ENCODE assay signal across 23 cellular contexts in genomic region chr22:36824655-36825054, GRCh38. TPM values are rescaled to one million over a fixed set of nuclear protein-coding genes. Genes with fewer than 3 reads are reported as not detected.
"Had no signal": no experiment of that assay in that cellular context is flagged by ENCODE, and none has a peak within 500 bp of the region (broad histone marks: within the 10 kb centered on the region; RNA-seq: fewer than 3 reads in every experiment).

No MANE protein-coding gene starts in this region.

- FAIRE-seq: TTC549 had no signal

- H3K4me3 Mint-ChIP-seq: activated CD8-positive, alpha-beta T cell treated with anti-CD3 and anti-CD28 coated beads for 36 hours; T-helper 17 cell had no signal

- ATAC-seq: activated CD8-positive, alpha-beta T cell treated with anti-CD3 and anti-CD28 coated beads for 36 hours; T-helper 17 cell had no signal

- H3K9me3 Mint-ChIP-seq: activated CD8-positive, alpha-beta T cell treated with anti-CD3 and anti-CD28 coated beads for 36 hours had no signal

- H3K27ac Mint-ChIP-seq: activated CD8-positive, alpha-beta T cell treated with anti-CD3 and anti-CD28 coated beads for 36 hours; T-helper 17 cell had no signal

- DNase-seq: activated CD4-positive, CD25-positive, alpha-beta regulatory T cell; activated CD8-positive, alpha-beta memory T cell treated with anti-CD3 and anti-CD28 coated beads, Interleukin-2, amount 50 U/mL, for 4 hours; activated CD8-positive, alpha-beta T cell treated with anti-CD3 and anti-CD28 coated beads for 36 hours; activated naive CD4-positive, alpha-beta T cell treated with anti-CD3 and anti-CD28 coated beads, Interleukin-2, amount 50 U/mL, for 16 hours; activated T-cell treated with anti-CD3 and anti-CD28 coated beads, Interleukin-2, amount 50 U/mL, for 1 hour; caudate nucleus; Kasumi-1; NCI-H1048; NCI-H146; NCI-H1930; NCI-H2171; NCI-H2227 treated with DMSO at 0.1 percent for 48 hours; NCI-H446 treated with DMSO at 0.1 percent for 48 hours; NCI-H526; NCI-H82; SIG-M5; T-helper 17 cell; T1000 had no signal

RNA-seq across cellular contexts. Expression of gene PVALB, which starts 7.8 kb away (rescaled TPM):
- total RNA-seq: activated CD8-positive, alpha-beta T cell treated with anti-CD3 and anti-CD28 coated beads for 36 hours; chondrocyte; OCI-LY7; RPMI7951 had no signal
- polyA plus RNA-seq: adipose tissue had no signal

RNA-seq across cellular contexts. Expression of gene NCF4, which starts 36.2 kb away (rescaled TPM):
- total RNA-seq: chondrocyte, RPMI7951 had no signal
